ENCODE assay signal across 8 cellular contexts in the genomic region with DNA sequence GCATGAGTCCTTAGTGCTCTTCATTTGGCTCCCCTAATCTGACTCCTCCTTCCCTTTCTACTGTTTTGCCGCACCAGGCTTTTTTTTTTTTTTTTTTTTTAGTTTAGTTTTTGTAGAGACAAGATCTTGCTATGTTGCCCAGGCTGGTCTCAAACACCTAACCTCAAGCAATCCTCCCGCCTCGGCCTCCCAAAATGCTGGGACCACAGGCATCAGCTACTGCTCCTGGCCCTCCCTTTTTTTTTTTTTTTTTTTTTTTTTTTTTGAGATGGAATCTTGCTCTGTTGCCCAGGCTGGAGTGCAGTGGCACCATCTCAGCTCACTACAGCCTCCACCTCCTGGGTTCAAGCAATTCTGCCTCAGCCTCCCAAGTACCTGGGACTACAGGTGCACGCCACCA. TPM values are rescaled to one million over a fixed set of nuclear protein-coding genes. Genes with fewer than 3 reads are reported as not detected.
A peak's percentile ranks its signal among the peaks of the same experiment; 100 is the strongest.
DNase-seq lines count a peak whose midpoint lies in the region; ATAC-seq and TF ChIP-seq lines count a peak whose summit lies in the region.
"Not testable (repeated sequence)": the region's sequence is repeated elsewhere in the genome, so short reads cannot be mapped to it uniquely, and the experiment has no call there.
"Had no signal": no experiment of that assay in that cellular context is flagged by ENCODE, and none has a peak within 500 bp of the region (broad histone marks: within the 10 kb centered on the region; RNA-seq: fewer than 3 reads in every experiment).

No MANE protein-coding gene starts in this region.

- peak overlapping the region; percentile 56 for H3K4me3 ChIP-seq in CD8-positive, alpha-beta T cell (ENCODE audit: low read depth, low read length)

- POLR2A ChIA-PET in CD8-positive, alpha-beta T cell (lab: Charles Lee), result interaction anchor here (1.2 to 6.6 kb wide), 5 partner anchors 10 to 220 kb away, joined by 3 to 115 read pairs (median 6); a partner anchor contains a TSS
- POLR2A ChIA-PET in naive thymus-derived CD8-positive, alpha-beta T cell (lab: Charles Lee), result interaction anchor here (0.9 to 13.1 kb wide), 8 partner anchors 9 to 89 kb away, joined by 3 to 358 read pairs (median 40); a partner anchor contains a TSS

- peaks cover 20% of the 10 kb centered on the region for H3K36me3 ChIP-seq in CD8-positive, alpha-beta T cell (ENCODE audit: insufficient read depth, low read length)

- intact Hi-C loops in CD8-positive, alpha-beta T cell (cut with DNase I, micrococcal nuclease), result loop anchor here in 1 of 2 experiments (5.0 kb wide), 1 partner anchor 220 kb away; a partner anchor contains a TSS

- not testable (repeated sequence) for H3K9me3 Mint-ChIP-seq in CD8-positive, alpha-beta T cell; T-helper 1 cell treated with Interleukin-12 subunit alpha and Interleukin-12 subunit beta and Interleukin-4 antibody, amounts not matched to agents 30 μg/mL and 1 μg/mL, for 36 hours; activated T-cell treated with anti-CD3 and anti-CD28 coated beads, Interleukin-2, amount 50 U/mL, for 24 hours; activated naive CD4-positive, alpha-beta T cell treated with anti-CD3 and anti-CD28 coated beads, Interleukin-2, amount 10 ng/mL, durations not matched to agents 7 days and 5 days; effector memory CD8-positive, alpha-beta T cell; naive thymus-derived CD8-positive, alpha-beta T cell; osteocyte (ENCODE audit: unreplicated experiment)

- DNase-seq in CD8-positive, alpha-beta T cell; activated T-cell treated with anti-CD3 and anti-CD28 coated beads, Interleukin-2, amount 50 U/mL, for 24 hours; activated naive CD4-positive, alpha-beta T cell treated with anti-CD3 and anti-CD28 coated beads, Interleukin-2, amount 10 ng/mL, durations not matched to agents 7 days and 5 days; effector memory CD8-positive, alpha-beta T cell; naive thymus-derived CD8-positive, alpha-beta T cell; osteocyte (ENCODE audit: extremely low spot score, unreplicated experiment): not testable (repeated sequence)

- H3K27ac Mint-ChIP-seq in CD8-positive, alpha-beta T cell, result peak overlapping the region; percentile 98
- not testable (repeated sequence) for H3K27ac Mint-ChIP-seq in T-helper 1 cell treated with Interleukin-12 subunit alpha and Interleukin-12 subunit beta and Interleukin-4 antibody, amounts not matched to agents 30 μg/mL and 1 μg/mL, for 36 hours; activated naive CD4-positive, alpha-beta T cell treated with anti-CD3 and anti-CD28 coated beads, Interleukin-2, amount 10 ng/mL, durations not matched to agents 7 days and 5 days; osteocyte (ENCODE audit: unreplicated experiment)
- H3K27ac Mint-ChIP-seq in activated T-cell treated with anti-CD3 and anti-CD28 coated beads, Interleukin-2, amount 50 U/mL, for 24 hours, result peak overlapping the region; percentile 66
- H3K27ac Mint-ChIP-seq in effector memory CD8-positive, alpha-beta T cell, result peak overlapping the region; percentile 92 to 98
- peak overlapping the region; percentile 91 to 99 (median 96) for H3K27ac Mint-ChIP-seq in naive thymus-derived CD8-positive, alpha-beta T cell

- H3K27me3 ChIP-seq in CD8-positive, alpha-beta T cell (ENCODE audit: insufficient read depth, low read length), result not testable (repeated sequence)

- not testable (repeated sequence) for H3K27me3 Mint-ChIP-seq in CD8-positive, alpha-beta T cell (ENCODE audit: low read depth); activated T-cell treated with anti-CD3 and anti-CD28 coated beads, Interleukin-2, amount 50 U/mL, for 24 hours; activated naive CD4-positive, alpha-beta T cell treated with anti-CD3 and anti-CD28 coated beads, Interleukin-2, amount 10 ng/mL, durations not matched to agents 7 days and 5 days; effector memory CD8-positive, alpha-beta T cell; naive thymus-derived CD8-positive, alpha-beta T cell; osteocyte (ENCODE audit: unreplicated experiment)
- peaks cover 13% of the 10 kb centered on the region for H3K27me3 Mint-ChIP-seq in T-helper 1 cell treated with Interleukin-12 subunit alpha and Interleukin-12 subunit beta and Interleukin-4 antibody, amounts not matched to agents 30 μg/mL and 1 μg/mL, for 36 hours (ENCODE audit: low read depth)

- CTCF ChIA-PET in CD8-positive, alpha-beta T cell (lab: Charles Lee), result interaction anchor here (0.7 to 21.8 kb wide), 6 partner anchors 10 to 115 kb away, joined by 3 to 733 read pairs (median 6); a partner anchor contains a TSS
- CTCF ChIA-PET in activated naive CD4-positive, alpha-beta T cell treated with anti-CD3 and anti-CD28 coated beads, Interleukin-2, amount 10 ng/mL, durations not matched to agents 7 days and 5 days (lab: Charles Lee), result interaction anchor here (1.2 to 4.3 kb wide), 2 partner anchors 10 to 13 kb away, joined by 7 to 22 read pairs; no protein-coding TSS in a partner anchor

- not testable (repeated sequence) for TF ChIP-seq CTCF in CD8-positive, alpha-beta T cell (IDR thresholded peaks at IDR 0.05); osteocyte (IDR thresholded peaks at IDR 0.05)

- ATAC-seq in CD8-positive, alpha-beta T cell; effector memory CD8-positive, alpha-beta T cell (replicated peaks); naive thymus-derived CD8-positive, alpha-beta T cell: not testable (repeated sequence)

- H3K4me3 Mint-ChIP-seq in CD8-positive, alpha-beta T cell, result peak overlapping the region; percentile 93
- peak overlapping the region; percentile 44 for H3K4me3 Mint-ChIP-seq in T-helper 1 cell treated with Interleukin-12 subunit alpha and Interleukin-12 subunit beta and Interleukin-4 antibody, amounts not matched to agents 30 μg/mL and 1 μg/mL, for 36 hours
- peak overlapping the region; percentile 90 for H3K4me3 Mint-ChIP-seq in activated T-cell treated with anti-CD3 and anti-CD28 coated beads, Interleukin-2, amount 50 U/mL, for 24 hours
- peak overlapping the region; percentile 94 for H3K4me3 Mint-ChIP-seq in activated naive CD4-positive, alpha-beta T cell treated with anti-CD3 and anti-CD28 coated beads, Interleukin-2, amount 10 ng/mL, durations not matched to agents 7 days and 5 days
- peak overlapping the region; percentile 88 to 91 for H3K4me3 Mint-ChIP-seq in effector memory CD8-positive, alpha-beta T cell
- H3K4me3 Mint-ChIP-seq in naive thymus-derived CD8-positive, alpha-beta T cell, result peak overlapping the region; percentile 91 to 97 (median 93)
- H3K4me3 Mint-ChIP-seq in osteocyte (ENCODE audit: unreplicated experiment), result peak overlapping the region; percentile 29

- peaks cover 57% of the 10 kb centered on the region for H3K36me3 Mint-ChIP-seq in CD8-positive, alpha-beta T cell
- peaks cover 29% of the 10 kb centered on the region for H3K36me3 Mint-ChIP-seq in T-helper 1 cell treated with Interleukin-12 subunit alpha and Interleukin-12 subunit beta and Interleukin-4 antibody, amounts not matched to agents 30 μg/mL and 1 μg/mL, for 36 hours (ENCODE audit: low read depth)
- peaks cover 51% of the 10 kb centered on the region for H3K36me3 Mint-ChIP-seq in activated T-cell treated with anti-CD3 and anti-CD28 coated beads, Interleukin-2, amount 50 U/mL, for 24 hours (ENCODE audit: low read depth)
- H3K36me3 Mint-ChIP-seq in activated naive CD4-positive, alpha-beta T cell treated with anti-CD3 and anti-CD28 coated beads, Interleukin-2, amount 10 ng/mL, durations not matched to agents 7 days and 5 days, result peaks cover 53% of the 10 kb centered on the region
- peaks cover 44% of the 10 kb centered on the region for H3K36me3 Mint-ChIP-seq in effector memory CD8-positive, alpha-beta T cell (ENCODE audit: insufficient read depth)
- peaks cover 4 to 45% (median 11%) of the 10 kb centered on the region in 3 donors for H3K36me3 Mint-ChIP-seq in naive thymus-derived CD8-positive, alpha-beta T cell
- peaks cover 14% of the 10 kb centered on the region for H3K36me3 Mint-ChIP-seq in osteocyte (ENCODE audit: unreplicated experiment)

- peaks cover 80% of the 10 kb centered on the region for H3K4me1 Mint-ChIP-seq in CD8-positive, alpha-beta T cell (ENCODE audit: low read depth)
- H3K4me1 Mint-ChIP-seq in T-helper 1 cell treated with Interleukin-12 subunit alpha and Interleukin-12 subunit beta and Interleukin-4 antibody, amounts not matched to agents 30 μg/mL and 1 μg/mL, for 36 hours (ENCODE audit: low read depth), result peaks cover 24% of the 10 kb centered on the region
- peaks cover 77% of the 10 kb centered on the region for H3K4me1 Mint-ChIP-seq in activated T-cell treated with anti-CD3 and anti-CD28 coated beads, Interleukin-2, amount 50 U/mL, for 24 hours (ENCODE audit: low read depth)
- H3K4me1 Mint-ChIP-seq in activated naive CD4-positive, alpha-beta T cell treated with anti-CD3 and anti-CD28 coated beads, Interleukin-2, amount 10 ng/mL, durations not matched to agents 7 days and 5 days, result peaks cover 52% of the 10 kb centered on the region
- peaks cover 42 to 51% of the 10 kb centered on the region in 2 donors for H3K4me1 Mint-ChIP-seq in effector memory CD8-positive, alpha-beta T cell (ENCODE audit: low read depth in 2 of 2)
- peaks cover 47 to 94% (median 73%) of the 10 kb centered on the region in 4 donors for H3K4me1 Mint-ChIP-seq in naive thymus-derived CD8-positive, alpha-beta T cell
- H3K4me1 Mint-ChIP-seq in osteocyte (ENCODE audit: unreplicated experiment), result peaks cover 46% of the 10 kb centered on the region

- H3K9me3 ChIP-seq in CD8-positive, alpha-beta T cell (ENCODE audit: low read length), result not testable (repeated sequence)

- peaks cover 58% of the 10 kb centered on the region for H3K4me1 ChIP-seq in CD8-positive, alpha-beta T cell (ENCODE audit: insufficient read depth, low read length)

- H3K27ac ChIP-seq in CD8-positive, alpha-beta T cell (ENCODE audit: low read depth, low read length), result peak overlapping the region; percentile 44

RNA-seq across cellular contexts. Expression of a gene that starts 2.0 kb away (rescaled TPM):
- total RNA-seq in CD8-positive, alpha-beta T cell, result 10 to 100 TPM; 53.4 to 53.7 TPM
- 10 to 100 TPM; 54.8 to 62.0 TPM for total RNA-seq in naive thymus-derived CD8-positive, alpha-beta T cell
- polyA plus RNA-seq in naive thymus-derived CD8-positive, alpha-beta T cell, result 10 to 100 TPM; 22.4 to 32.6 (median 31.7) TPM
- total RNA-seq in osteocyte, result 93.0 and 106 TPM in 2 replicates

RNA-seq across cellular contexts. Expression of a gene that starts 26.6 kb away (rescaled TPM):
- total RNA-seq in CD8-positive, alpha-beta T cell, result 100 to 1,000 TPM; 130 to 147 TPM
- 100 to 1,000 TPM; 135 to 141 TPM for total RNA-seq in naive thymus-derived CD8-positive, alpha-beta T cell
- 100 to 1,000 TPM; 115 to 196 (median 146) TPM for polyA plus RNA-seq in naive thymus-derived CD8-positive, alpha-beta T cell
- total RNA-seq in osteocyte, result 52.5 and 57.7 TPM in 2 replicates

RNA-seq across cellular contexts. Expression of a gene that starts 48.5 kb away (rescaled TPM):
- total RNA-seq in CD8-positive, alpha-beta T cell, result under 1 TPM; 0.71 to 0.83 TPM
- total RNA-seq in naive thymus-derived CD8-positive, alpha-beta T cell, result 1 to 10 TPM; 1.6 to 1.7 TPM
- polyA plus RNA-seq in naive thymus-derived CD8-positive, alpha-beta T cell, result not detected
- total RNA-seq in osteocyte, result 1.4 and 1.9 TPM in 2 replicates
- total RNA-seq: LHCN-M2 had no signal

Comparison
In these comparisons a context has a peak if more than half of its experiments do, and no peak if none do; other contexts are left out.
1. H3K4me3 Mint-ChIP-seq: peak in every context shown above with its lines; median percentile 94 in activated naive CD4-positive, alpha-beta T cell treated with anti-CD3 and anti-CD28 coated beads, Interleukin-2, amount 10 ng/mL, durations not matched to agents 7 days and 5 days; 93 in CD8-positive, alpha-beta T cell; 93 in naive thymus-derived CD8-positive, alpha-beta T cell; 90 in activated T-cell treated with anti-CD3 and anti-CD28 coated beads, Interleukin-2, amount 50 U/mL, for 24 hours; 90 in effector memory CD8-positive, alpha-beta T cell; 44 in T-helper 1 cell treated with Interleukin-12 subunit alpha and Interleukin-12 subunit beta and Interleukin-4 antibody, amounts not matched to agents 30 μg/mL and 1 μg/mL, for 36 hours; 29 in osteocyte.